ENCODE assay signal across 1 cellular context in the genomic region with DNA sequence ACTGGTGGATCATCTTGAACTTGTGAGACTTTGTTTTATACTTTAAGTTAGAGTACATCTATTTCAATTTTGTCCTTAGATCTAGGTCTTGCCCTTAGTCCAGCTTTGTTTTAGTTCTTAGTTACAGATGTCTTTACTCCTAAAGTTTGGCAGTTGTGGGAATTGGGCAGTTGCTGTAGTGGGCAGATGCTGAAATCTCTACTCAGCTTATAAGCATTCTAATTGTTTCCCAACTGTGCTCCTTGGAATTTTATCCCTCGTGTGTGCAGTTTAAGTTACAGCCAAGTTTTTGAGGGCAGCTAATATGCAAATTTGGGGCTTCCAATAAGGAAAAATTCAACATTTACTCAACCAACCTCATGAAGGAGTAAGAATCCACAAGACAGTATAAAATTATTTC.
TF ChIP-seq lines count a peak whose summit lies in the region.

No MANE protein-coding gene starts in this region.

TF ChIP-seq in GM23338, 12 proteins besides CTCF, POLR2A, EP300 and RAD21:
- TF ChIP-seq, protein P1, sequence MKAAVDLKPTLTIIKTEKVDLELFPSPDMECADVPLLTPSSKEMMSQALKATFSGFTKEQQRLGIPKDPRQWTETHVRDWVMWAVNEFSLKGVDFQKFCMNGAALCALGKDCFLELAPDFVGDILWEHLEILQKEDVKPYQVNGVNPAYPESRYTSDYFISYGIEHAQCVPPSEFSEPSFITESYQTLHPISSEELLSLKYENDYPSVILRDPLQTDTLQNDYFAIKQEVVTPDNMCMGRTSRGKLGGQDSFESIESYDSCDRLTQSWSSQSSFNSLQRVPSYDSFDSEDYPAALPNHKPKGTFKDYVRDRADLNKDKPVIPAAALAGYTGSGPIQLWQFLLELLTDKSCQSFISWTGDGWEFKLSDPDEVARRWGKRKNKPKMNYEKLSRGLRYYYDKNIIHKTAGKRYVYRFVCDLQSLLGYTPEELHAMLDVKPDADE (IDR thresholded peaks at IDR 0.05) = no peak
- TF ChIP-seq CREB1 (CRISPR knock-in tag; IDR thresholded peaks at IDR 0.05; ENCODE audit: low read depth) (no peak), JUNB (IDR thresholded peaks at IDR 0.05; ENCODE audit: unreplicated experiment) (no peak), EZH2phosphoT487 (IDR thresholded peaks at IDR 0.05; ENCODE audit: unreplicated experiment) (no peak), POLR2AphosphoS5 (IDR thresholded peaks at IDR 0.05; ENCODE audit: low read depth) (no peak), STAT1 (IDR thresholded peaks at IDR 0.05; ENCODE audit: unreplicated experiment) (no peak), ZNF114 (CRISPR knock-in tag; IDR thresholded peaks at IDR 0.05) (no peak), ZNF331 (CRISPR knock-in tag; IDR thresholded peaks at IDR 0.05; ENCODE audit: low read depth) (no peak), EZH2 (IDR thresholded peaks at IDR 0.05; ENCODE audit: low read depth, unreplicated experiment) (no peak), NANOG (IDR thresholded peaks at IDR 0.05; ENCODE audit: borderline replicate concordance) (no peak)
- TF ChIP-seq, protein P2, sequence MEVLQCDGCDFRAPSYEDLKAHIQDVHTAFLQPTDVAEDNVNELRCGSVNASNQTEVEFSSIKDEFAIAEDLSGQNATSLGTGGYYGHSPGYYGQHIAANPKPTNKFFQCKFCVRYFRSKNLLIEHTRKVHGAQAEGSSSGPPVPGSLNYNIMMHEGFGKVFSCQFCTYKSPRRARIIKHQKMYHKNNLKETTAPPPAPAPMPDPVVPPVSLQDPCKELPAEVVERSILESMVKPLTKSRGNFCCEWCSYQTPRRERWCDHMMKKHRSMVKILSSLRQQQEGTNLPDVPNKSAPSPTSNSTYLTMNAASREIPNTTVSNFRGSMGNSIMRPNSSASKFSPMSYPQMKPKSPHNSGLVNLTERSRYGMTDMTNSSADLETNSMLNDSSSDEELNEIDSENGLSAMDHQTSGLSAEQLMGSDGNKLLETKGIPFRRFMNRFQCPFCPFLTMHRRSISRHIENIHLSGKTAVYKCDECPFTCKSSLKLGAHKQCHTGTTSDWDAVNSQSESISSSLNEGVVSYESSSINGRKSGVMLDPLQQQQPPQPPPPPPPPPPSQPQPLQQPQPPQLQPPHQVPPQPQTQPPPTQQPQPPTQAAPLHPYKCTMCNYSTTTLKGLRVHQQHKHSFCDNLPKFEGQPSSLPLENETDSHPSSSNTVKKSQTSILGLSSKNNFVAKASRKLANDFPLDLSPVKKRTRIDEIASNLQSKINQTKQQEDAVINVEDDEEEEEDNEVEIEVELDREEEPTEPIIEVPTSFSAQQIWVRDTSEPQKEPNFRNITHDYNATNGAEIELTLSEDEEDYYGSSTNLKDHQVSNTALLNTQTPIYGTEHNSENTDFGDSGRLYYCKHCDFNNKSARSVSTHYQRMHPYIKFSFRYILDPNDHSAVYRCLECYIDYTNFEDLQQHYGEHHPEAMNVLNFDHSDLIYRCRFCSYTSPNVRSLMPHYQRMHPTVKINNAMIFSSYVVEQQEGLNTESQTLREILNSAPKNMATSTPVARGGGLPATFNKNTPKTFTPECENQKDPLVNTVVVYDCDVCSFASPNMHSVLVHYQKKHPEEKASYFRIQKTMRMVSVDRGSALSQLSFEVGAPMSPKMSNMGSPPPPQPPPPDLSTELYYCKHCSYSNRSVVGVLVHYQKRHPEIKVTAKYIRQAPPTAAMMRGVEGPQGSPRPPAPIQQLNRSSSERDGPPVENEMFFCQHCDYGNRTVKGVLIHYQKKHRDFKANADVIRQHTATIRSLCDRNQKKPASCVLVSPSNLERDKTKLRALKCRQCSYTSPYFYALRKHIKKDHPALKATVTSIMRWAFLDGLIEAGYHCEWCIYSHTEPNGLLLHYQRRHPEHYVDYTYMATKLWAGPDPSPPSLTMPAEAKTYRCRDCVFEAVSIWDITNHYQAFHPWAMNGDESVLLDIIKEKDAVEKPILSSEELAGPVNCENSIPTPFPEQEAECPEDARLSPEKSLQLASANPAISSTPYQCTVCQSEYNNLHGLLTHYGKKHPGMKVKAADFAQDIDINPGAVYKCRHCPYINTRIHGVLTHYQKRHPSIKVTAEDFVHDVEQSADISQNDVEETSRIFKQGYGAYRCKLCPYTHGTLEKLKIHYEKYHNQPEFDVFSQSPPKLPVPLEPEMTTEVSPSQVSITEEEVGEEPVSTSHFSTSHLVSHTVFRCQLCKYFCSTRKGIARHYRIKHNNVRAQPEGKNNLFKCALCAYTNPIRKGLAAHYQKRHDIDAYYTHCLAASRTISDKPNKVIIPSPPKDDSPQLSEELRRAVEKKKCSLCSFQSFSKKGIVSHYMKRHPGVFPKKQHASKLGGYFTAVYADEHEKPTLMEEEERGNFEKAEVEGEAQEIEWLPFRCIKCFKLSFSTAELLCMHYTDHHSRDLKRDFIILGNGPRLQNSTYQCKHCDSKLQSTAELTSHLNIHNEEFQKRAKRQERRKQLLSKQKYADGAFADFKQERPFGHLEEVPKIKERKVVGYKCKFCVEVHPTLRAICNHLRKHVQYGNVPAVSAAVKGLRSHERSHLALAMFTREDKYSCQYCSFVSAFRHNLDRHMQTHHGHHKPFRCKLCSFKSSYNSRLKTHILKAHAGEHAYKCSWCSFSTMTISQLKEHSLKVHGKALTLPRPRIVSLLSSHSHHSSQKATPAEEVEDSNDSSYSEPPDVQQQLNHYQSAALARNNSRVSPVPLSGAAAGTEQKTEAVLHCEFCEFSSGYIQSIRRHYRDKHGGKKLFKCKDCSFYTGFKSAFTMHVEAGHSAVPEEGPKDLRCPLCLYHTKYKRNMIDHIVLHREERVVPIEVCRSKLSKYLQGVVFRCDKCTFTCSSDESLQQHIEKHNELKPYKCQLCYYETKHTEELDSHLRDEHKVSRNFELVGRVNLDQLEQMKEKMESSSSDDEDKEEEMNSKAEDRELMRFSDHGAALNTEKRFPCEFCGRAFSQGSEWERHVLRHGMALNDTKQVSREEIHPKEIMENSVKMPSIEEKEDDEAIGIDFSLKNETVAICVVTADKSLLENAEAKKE (CRISPR knock-in tag; IDR thresholded peaks at IDR 0.05) = no peak
- TF ChIP-seq, protein P3, sequence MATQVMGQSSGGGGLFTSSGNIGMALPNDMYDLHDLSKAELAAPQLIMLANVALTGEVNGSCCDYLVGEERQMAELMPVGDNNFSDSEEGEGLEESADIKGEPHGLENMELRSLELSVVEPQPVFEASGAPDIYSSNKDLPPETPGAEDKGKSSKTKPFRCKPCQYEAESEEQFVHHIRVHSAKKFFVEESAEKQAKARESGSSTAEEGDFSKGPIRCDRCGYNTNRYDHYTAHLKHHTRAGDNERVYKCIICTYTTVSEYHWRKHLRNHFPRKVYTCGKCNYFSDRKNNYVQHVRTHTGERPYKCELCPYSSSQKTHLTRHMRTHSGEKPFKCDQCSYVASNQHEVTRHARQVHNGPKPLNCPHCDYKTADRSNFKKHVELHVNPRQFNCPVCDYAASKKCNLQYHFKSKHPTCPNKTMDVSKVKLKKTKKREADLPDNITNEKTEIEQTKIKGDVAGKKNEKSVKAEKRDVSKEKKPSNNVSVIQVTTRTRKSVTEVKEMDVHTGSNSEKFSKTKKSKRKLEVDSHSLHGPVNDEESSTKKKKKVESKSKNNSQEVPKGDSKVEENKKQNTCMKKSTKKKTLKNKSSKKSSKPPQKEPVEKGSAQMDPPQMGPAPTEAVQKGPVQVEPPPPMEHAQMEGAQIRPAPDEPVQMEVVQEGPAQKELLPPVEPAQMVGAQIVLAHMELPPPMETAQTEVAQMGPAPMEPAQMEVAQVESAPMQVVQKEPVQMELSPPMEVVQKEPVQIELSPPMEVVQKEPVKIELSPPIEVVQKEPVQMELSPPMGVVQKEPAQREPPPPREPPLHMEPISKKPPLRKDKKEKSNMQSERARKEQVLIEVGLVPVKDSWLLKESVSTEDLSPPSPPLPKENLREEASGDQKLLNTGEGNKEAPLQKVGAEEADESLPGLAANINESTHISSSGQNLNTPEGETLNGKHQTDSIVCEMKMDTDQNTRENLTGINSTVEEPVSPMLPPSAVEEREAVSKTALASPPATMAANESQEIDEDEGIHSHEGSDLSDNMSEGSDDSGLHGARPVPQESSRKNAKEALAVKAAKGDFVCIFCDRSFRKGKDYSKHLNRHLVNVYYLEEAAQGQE (IDR thresholded peaks at IDR 0.05; ENCODE audit: unreplicated experiment) = no peak
